In genomic region chr13:100826441-100826840, GRCh38 we compare ENCODE assay signal across 25 cellular contexts.
"Had no signal": no experiment of that assay in that cellular context is flagged by ENCODE, and none has a peak within 500 bp of the region (broad histone marks: within the 10 kb centered on the region; RNA-seq: fewer than 3 reads in every experiment).

No MANE protein-coding gene starts in this region.

- H3K4me2 ChIP-seq: hepatocyte had no signal

- H3K4me1 Mint-ChIP-seq: activated T-helper 17 cell treated with anti-CD3 and anti-CD28 coated beads, Interleukin-2, amount 50 U/mL, for 72 hours; naive B cell had no signal

- H3K27me3 ChIP-seq: adrenal gland, ascending aorta, brain microvascular endothelial cell, hepatocyte, left lung, right lobe of liver, stomach, suprapubic skin, tibial nerve had no signal

- H2AFZ ChIP-seq: hepatocyte had no signal

- H3K79me2 ChIP-seq: hepatocyte had no signal

- H3K9me3 Mint-ChIP-seq: activated naive CD4-positive, alpha-beta T cell treated with anti-CD3 and anti-CD28 coated beads, Interleukin-2, amount 50 U/mL, for 72 hours; activated T-helper 17 cell treated with anti-CD3 and anti-CD28 coated beads, Interleukin-2, amount 50 U/mL, for 72 hours; effector memory CD8-positive, alpha-beta T cell had no signal

- H3K27ac ChIP-seq: adrenal gland, ascending aorta, brain microvascular endothelial cell, esophagus muscularis mucosa, hepatocyte, left lung, right lobe of liver, stomach, suprapubic skin, tibial nerve had no signal

- H3K27ac Mint-ChIP-seq: activated naive CD4-positive, alpha-beta T cell treated with anti-CD3 and anti-CD28 coated beads, Interleukin-2, amount 50 U/mL, for 72 hours; activated T-helper 17 cell treated with anti-CD3 and anti-CD28 coated beads, Interleukin-2, amount 50 U/mL, for 72 hours; effector memory CD8-positive, alpha-beta T cell had no signal

- H3K4me3 Mint-ChIP-seq: activated T-helper 17 cell treated with anti-CD3 and anti-CD28 coated beads, Interleukin-2, amount 50 U/mL, for 72 hours; effector memory CD8-positive, alpha-beta T cell; naive B cell had no signal

- H3K36me3 Mint-ChIP-seq: activated naive CD4-positive, alpha-beta T cell treated with anti-CD3 and anti-CD28 coated beads, Interleukin-2, amount 50 U/mL, for 72 hours; naive B cell had no signal

- H3K9me3 ChIP-seq: adrenal gland, right lobe of liver, suprapubic skin had no signal

- DNase-seq: activated CD4-positive, alpha-beta T cell treated with anti-CD3 and anti-CD28 coated beads for 1 hour; activated CD4-positive, alpha-beta T cell treated with anti-CD3 and anti-CD28 coated beads, Interleukin-2, amount 50 U/mL, for 1 hour; activated T-cell treated with anti-CD3 and anti-CD28 coated beads, Interleukin-2, amount 50 U/mL, for 1 hour; adrenal gland; brain microvascular endothelial cell; caudate nucleus; dermis blood vessel endothelial cell; effector memory CD8-positive, alpha-beta T cell; glutamatergic neuron; kidney glomerular epithelial cell; left lung; naive B cell; occipital lobe; right lobe of liver; stimulated activated CD4-positive, alpha-beta T cell treated with anti-CD3 and anti-CD28 coated beads, Interleukin-1b, Interleukin-23, amount 100 ng/mL, for 48 hours; stomach had no signal

- ATAC-seq: activated naive CD4-positive, alpha-beta T cell treated with anti-CD3 and anti-CD28 coated beads, Interleukin-2, amount 50 U/mL, for 72 hours; activated T-helper 17 cell treated with anti-CD3 and anti-CD28 coated beads, Interleukin-2, amount 50 U/mL, for 72 hours; effector memory CD8-positive, alpha-beta T cell; left lung; right lobe of liver had no signal

- H3K36me3 ChIP-seq: adrenal gland, ascending aorta, brain microvascular endothelial cell, esophagus muscularis mucosa, left lung, right lobe of liver, stomach, suprapubic skin, tibial nerve had no signal

- H3K4me3 ChIP-seq: adrenal gland, ascending aorta, esophagus muscularis mucosa, hepatocyte, left lung, lung, right lobe of liver, skin epidermis, stomach, suprapubic skin, tibial nerve had no signal

- H3K4me1 ChIP-seq: adrenal gland, ascending aorta, left lung, right lobe of liver, tibial nerve had no signal
